Comparison of ENCODE assay signal across 1 cellular context in genomic region chr3:101513419-101513986, GRCh38.
TF ChIP-seq lines count a peak whose summit lies in the region.

No MANE protein-coding gene starts in this region.

TF ChIP-seq in HepG2, 621 proteins besides CTCF, POLR2A, EP300 and RAD21:
- TF ChIP-seq ZNF850 (CRISPR knock-in tag; conservative IDR thresholded peaks at IDR 0.05) (no peak), EHMT2 (IDR thresholded peaks at IDR 0.05; ENCODE audit: borderline replicate concordance, low read depth, low read length) (peak; percentile 78; the same call in 1 of the 2 replicates), TBX2 (CRISPR knock-in tag; IDR thresholded peaks at IDR 0.05; ENCODE audit: borderline replicate concordance) (peak; percentile 2), SOX6 (IDR thresholded peaks at IDR 0.05) (no peak), SOX6 (CRISPR knock-in tag; IDR thresholded peaks at IDR 0.05) (0 out of 2 replicates have a peak, but pooled peaks have one; percentile 2), HNRNPLL (IDR thresholded peaks at IDR 0.05; ENCODE audit: low read depth, low read length, poor library complexity, severe bottlenecking) (peak; percentile 2), CREM (IDR thresholded peaks at IDR 0.05) (0 out of 2 replicates have a peak, but pooled peaks have one; percentile 6), CREM (CRISPR knock-in tag; IDR thresholded peaks at IDR 0.05) (no peak), DBP (CRISPR knock-in tag; IDR thresholded peaks at IDR 0.05; ENCODE audit: not compliant biosample characterization) (peak; percentile 2), MAFK (conservative IDR thresholded peaks at IDR 0.05 in 1 of 2, IDR thresholded peaks at IDR 0.05 in 1 of 2; ENCODE audit: low read length in 2 of 2) (peak; percentile 90 to 96), TARDBP (CRISPR knock-in tag; IDR thresholded peaks at IDR 0.05) (0 out of 2 replicates have a peak, but pooled peaks have one; percentile 3), ELF4 (CRISPR knock-in tag; IDR thresholded peaks at IDR 0.05; ENCODE audit: borderline replicate concordance) (peak; percentile 76; the same call in 1 of the 2 replicates), ZBTB14 (CRISPR knock-in tag; IDR thresholded peaks at IDR 0.05) (no peak), POLR2G (IDR thresholded peaks at IDR 0.05; ENCODE audit: low read depth, low read length) (peak; percentile 15), SMYD3 (CRISPR knock-in tag; IDR thresholded peaks at IDR 0.05) (no peak), YEATS4 (CRISPR knock-in tag; IDR thresholded peaks at IDR 0.05; ENCODE audit: borderline replicate concordance) (peak; percentile 74; the same call in 1 of the 2 replicates), ATRX (CRISPR knock-in tag; IDR thresholded peaks at IDR 0.05; ENCODE audit: borderline replicate concordance) (no peak), CHD2 (IDR thresholded peaks at IDR 0.05; ENCODE audit: low read depth, low read length) (peak; percentile 95), MAFF (IDR thresholded peaks at IDR 0.05; ENCODE audit: low read depth, low read length) (peak; percentile 94), ZNF484 (CRISPR knock-in tag; IDR thresholded peaks at IDR 0.05; ENCODE audit: borderline replicate concordance, low read depth) (no peak), CSRNP1 (CRISPR knock-in tag; IDR thresholded peaks at IDR 0.05) (0 out of 2 replicates have a peak, but pooled peaks have one; percentile 6), YEATS2 (CRISPR knock-in tag; IDR thresholded peaks at IDR 0.05; ENCODE audit: borderline replicate concordance) (peak; percentile 8; the same call in 1 of the 2 replicates), NKX3-1 (CRISPR knock-in tag; IDR thresholded peaks at IDR 0.05) (no peak; the same call in 1 of the 2 replicates), FOXJ3 (CRISPR knock-in tag; IDR thresholded peaks at IDR 0.05; ENCODE audit: borderline replicate concordance) (peak; percentile 62; the same call in 1 of the 2 replicates), ARNT2 (CRISPR knock-in tag; IDR thresholded peaks at IDR 0.05; ENCODE audit: low read depth) (peak; percentile 27; the same call in 1 of the 2 replicates), MED1 (CRISPR knock-in tag; IDR thresholded peaks at IDR 0.05) (peak; percentile 7; the same call in 1 of the 2 replicates), FOSL1 (CRISPR knock-in tag; IDR thresholded peaks at IDR 0.05; ENCODE audit: borderline replicate concordance) (no peak), SCMH1 (CRISPR knock-in tag; IDR thresholded peaks at IDR 0.05; ENCODE audit: borderline replicate concordance) (no peak), MBD4 (IDR thresholded peaks at IDR 0.05; ENCODE audit: borderline replicate concordance, low read length) (peak; percentile 9; the same call in 1 of the 2 replicates), ZNF777 (CRISPR knock-in tag; IDR thresholded peaks at IDR 0.05) (no peak), ZNF121 (CRISPR knock-in tag; IDR thresholded peaks at IDR 0.05) (no peak), GTF3A (CRISPR knock-in tag; conservative IDR thresholded peaks at IDR 0.05) (no peak), ARID2 (CRISPR knock-in tag; IDR thresholded peaks at IDR 0.05; ENCODE audit: borderline replicate concordance) (0 out of 2 replicates have a peak, but pooled peaks have one; percentile 32), ELF1 (CRISPR knock-in tag; IDR thresholded peaks at IDR 0.05) (peak; percentile 7; the same call in 1 of the 2 replicates), CREB1 (IDR thresholded peaks at IDR 0.05) (no peak), CREB1 (CRISPR knock-in tag; IDR thresholded peaks at IDR 0.05) (0 out of 2 replicates have a peak, but pooled peaks have one; percentile 34), POGK (CRISPR knock-in tag; conservative IDR thresholded peaks at IDR 0.05) (peak; percentile 64), MXI1 (IDR thresholded peaks at IDR 0.05; ENCODE audit: borderline replicate concordance, low read depth, low read length) (no peak), NFE2L2 (IDR thresholded peaks at IDR 0.05; ENCODE audit: low read length) (no peak), NFYC (CRISPR knock-in tag; IDR thresholded peaks at IDR 0.05) (no peak), SNAPC4 (CRISPR knock-in tag; IDR thresholded peaks at IDR 0.05) (0 out of 2 replicates have a peak, but pooled peaks have one; percentile 4), PRDM15 (CRISPR knock-in tag; IDR thresholded peaks at IDR 0.05) (no peak), ATF4 (CRISPR knock-in tag; IDR thresholded peaks at IDR 0.05) (0 out of 4 replicates have a peak, but pooled peaks of 1 of the 2 experiments have one; percentile 22), ISL2 (CRISPR knock-in tag; IDR thresholded peaks at IDR 0.05) (0 out of 2 replicates have a peak, but pooled peaks have one; percentile 21), ZNF275 (CRISPR knock-in tag; IDR thresholded peaks at IDR 0.05; ENCODE audit: borderline replicate concordance) (no peak)
